In the genomic region with DNA sequence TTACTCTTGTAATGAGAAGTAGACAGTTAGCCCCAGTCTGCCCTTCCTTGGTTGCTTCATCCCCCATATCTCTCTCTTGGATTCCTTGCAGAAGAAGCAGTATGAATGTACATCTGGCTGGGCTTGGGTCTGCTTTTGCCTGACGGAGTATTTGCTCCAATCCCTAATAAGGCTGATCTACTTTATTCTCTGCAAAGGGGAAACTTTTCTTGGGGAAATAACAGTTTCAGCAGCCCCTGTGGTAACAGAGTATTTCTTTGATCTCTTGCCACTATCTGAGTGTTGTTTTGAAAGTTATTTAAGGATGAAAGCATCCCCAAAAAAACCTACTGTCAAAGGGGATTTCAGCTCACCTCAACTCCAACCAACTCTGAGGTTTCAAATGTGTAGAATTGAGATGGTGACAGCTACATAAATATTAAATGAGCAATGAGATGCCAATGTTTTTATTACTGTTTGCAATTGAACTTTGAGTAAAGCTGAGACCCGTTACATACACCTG, we compare ENCODE assay signal across 20 cellular contexts.
DNase-seq lines count a peak whose midpoint lies in the region; ATAC-seq, FAIRE-seq and TF ChIP-seq lines count a peak whose summit lies in the region.
"Had no signal": no experiment of that assay in that cellular context is flagged by ENCODE, and none has a peak within 500 bp of the region (broad histone marks: within the 10 kb centered on the region; RNA-seq: fewer than 3 reads in every experiment).

No MANE protein-coding gene starts in this region.

- no peaks in the 10 kb centered on the region for H3K36me3 Mint-ChIP-seq in activated CD8-positive, alpha-beta T cell treated with anti-CD3 and anti-CD28 coated beads for 36 hours (ENCODE audit: low read depth)
- no peaks in the 10 kb centered on the region for H3K36me3 Mint-ChIP-seq in activated CD8-positive, alpha-beta T cell treated with anti-CD3 and anti-CD28 coated beads, Interleukin-2, amount 10 ng/mL, durations not matched to agents 7 days and 5 days (ENCODE audit: low read depth)
- H3K36me3 Mint-ChIP-seq in stimulated activated naive B cell treated with anti-CD40 and anti-IgM and Interleukin-4, amounts not matched to agents 10 μg/mL and 1 μg/mL and 100 μg/mL, for 72 hours: no peaks in the 10 kb centered on the region

- H3K9me3 ChIP-seq in mucosa of descending colon: no peaks in the 10 kb centered on the region

- intact Hi-C loops in activated CD8-positive, alpha-beta T cell treated with anti-CD3 and anti-CD28 coated beads for 36 hours (cut with micrococcal nuclease): no loop called here
- intact Hi-C loops in mucosa of descending colon (cut with DNase I, micrococcal nuclease): no loop called here

- peaks cover 17% of the 10 kb centered on the region for H3K4me1 Mint-ChIP-seq in activated CD8-positive, alpha-beta T cell treated with anti-CD3 and anti-CD28 coated beads for 36 hours (ENCODE audit: low read depth)
- H3K4me1 Mint-ChIP-seq in activated CD8-positive, alpha-beta T cell treated with anti-CD3 and anti-CD28 coated beads, Interleukin-2, amount 10 ng/mL, durations not matched to agents 7 days and 5 days (ENCODE audit: low read depth): peaks cover 8% of the 10 kb centered on the region
- no peaks in the 10 kb centered on the region for H3K4me1 Mint-ChIP-seq in stimulated activated naive B cell treated with anti-CD40 and anti-IgM and Interleukin-4, amounts not matched to agents 10 μg/mL and 1 μg/mL and 100 μg/mL, for 72 hours

- H3K27me3 Mint-ChIP-seq in activated CD8-positive, alpha-beta T cell treated with anti-CD3 and anti-CD28 coated beads for 36 hours: peaks cover 9% of the 10 kb centered on the region
- no peaks in the 10 kb centered on the region for H3K27me3 Mint-ChIP-seq in activated CD8-positive, alpha-beta T cell treated with anti-CD3 and anti-CD28 coated beads, Interleukin-2, amount 10 ng/mL, durations not matched to agents 7 days and 5 days (ENCODE audit: low read depth)
- no peaks in the 10 kb centered on the region for H3K27me3 Mint-ChIP-seq in stimulated activated naive B cell treated with anti-CD40 and anti-IgM and Interleukin-4, amounts not matched to agents 10 μg/mL and 1 μg/mL and 100 μg/mL, for 72 hours

- H3K27ac Mint-ChIP-seq in activated CD8-positive, alpha-beta T cell treated with anti-CD3 and anti-CD28 coated beads for 36 hours: no peak overlapping the region
- H3K27ac Mint-ChIP-seq in activated CD8-positive, alpha-beta T cell treated with anti-CD3 and anti-CD28 coated beads, Interleukin-2, amount 10 ng/mL, durations not matched to agents 7 days and 5 days: no peak overlapping the region
- H3K27ac Mint-ChIP-seq in stimulated activated naive B cell treated with anti-CD40 and anti-IgM and Interleukin-4, amounts not matched to agents 10 μg/mL and 1 μg/mL and 100 μg/mL, for 72 hours: no peak overlapping the region

- peak; percentile 71 for ATAC-seq in activated CD8-positive, alpha-beta T cell treated with anti-CD3 and anti-CD28 coated beads for 36 hours
- ATAC-seq in activated CD8-positive, alpha-beta T cell treated with anti-CD3 and anti-CD28 coated beads, Interleukin-2, amount 10 ng/mL, durations not matched to agents 7 days and 5 days: no peak
- ATAC-seq in stimulated activated naive B cell treated with anti-CD40 and anti-IgM and Interleukin-4, amounts not matched to agents 10 μg/mL and 1 μg/mL and 100 μg/mL, for 72 hours (replicated peaks): peak; percentile 27 to 39
- ATAC-seq in mucosa of descending colon (no peak), GM18909 (IDR thresholded peaks at IDR 0.05; ENCODE audit: poor library complexity, unreplicated experiment) (no peak)

- H3K4me3 Mint-ChIP-seq in activated CD8-positive, alpha-beta T cell treated with anti-CD3 and anti-CD28 coated beads for 36 hours: no peak overlapping the region
- no peak overlapping the region for H3K4me3 Mint-ChIP-seq in activated CD8-positive, alpha-beta T cell treated with anti-CD3 and anti-CD28 coated beads, Interleukin-2, amount 10 ng/mL, durations not matched to agents 7 days and 5 days
- H3K4me3 Mint-ChIP-seq in stimulated activated naive B cell treated with anti-CD40 and anti-IgM and Interleukin-4, amounts not matched to agents 10 μg/mL and 1 μg/mL and 100 μg/mL, for 72 hours: no peak overlapping the region

- POLR2A ChIA-PET in activated CD8-positive, alpha-beta T cell treated with anti-CD3 and anti-CD28 coated beads for 36 hours (lab: Charles Lee): no interaction called here
- POLR2A ChIA-PET in activated CD8-positive, alpha-beta T cell treated with anti-CD3 and anti-CD28 coated beads, Interleukin-2, amount 10 ng/mL, durations not matched to agents 7 days and 5 days (lab: Charles Lee): no interaction called here

- no peaks in the 10 kb centered on the region for H3K9me3 Mint-ChIP-seq in activated CD8-positive, alpha-beta T cell treated with anti-CD3 and anti-CD28 coated beads for 36 hours
- no peaks in the 10 kb centered on the region for H3K9me3 Mint-ChIP-seq in activated CD8-positive, alpha-beta T cell treated with anti-CD3 and anti-CD28 coated beads, Interleukin-2, amount 10 ng/mL, durations not matched to agents 7 days and 5 days (ENCODE audit: insufficient read depth)
- no peaks in the 10 kb centered on the region for H3K9me3 Mint-ChIP-seq in stimulated activated naive B cell treated with anti-CD40 and anti-IgM and Interleukin-4, amounts not matched to agents 10 μg/mL and 1 μg/mL and 100 μg/mL, for 72 hours

- TF ChIP-seq CTCF in activated CD8-positive, alpha-beta T cell treated with anti-CD3 and anti-CD28 coated beads for 36 hours (IDR thresholded peaks at IDR 0.05): no peak
- no peak for TF ChIP-seq CTCF in GM12865 (IDR thresholded peaks at IDR 0.05; ENCODE audit: insufficient read depth, low read depth, low read length, missing control alignments)
- TF ChIP-seq CTCF in mucosa of descending colon (IDR thresholded peaks at IDR 0.05): no peak

- peak; percentile 12 for DNase-seq in activated CD8-positive, alpha-beta T cell treated with anti-CD3 and anti-CD28 coated beads for 36 hours
- DNase-seq in activated CD8-positive, alpha-beta T cell treated with anti-CD3 and anti-CD28 coated beads, Interleukin-2, amount 10 ng/mL, durations not matched to agents 7 days and 5 days: no peak
- DNase-seq in GM12865 (ENCODE audit: low read depth): peak; percentile 61
- DNase-seq in HTR-8/SVneo (ENCODE audit: insufficient read length, low spot score): no peak
- no peak for DNase-seq in stimulated activated naive B cell treated with anti-CD40 and anti-IgM and Interleukin-4, amounts not matched to agents 10 μg/mL and 1 μg/mL and 100 μg/mL, for 72 hours
- no peak for DNase-seq in mucosa of descending colon
- DNase-seq in DMS53 (lab: John Stamatoyannopoulos, UW): no peak
- DNase-seq: 8988T, C1 segment of cervical spinal cord, DMS 273 treated with DMSO at 0.1 percent for 48 hours, Kasumi-1, NCI-H1930, NCI-H2171, NCI-H446 treated with DMSO at 0.1 percent for 48 hours, NCI-H748 treated with DMSO at 0.1 percent for 48 hours, PC-9 had no signal

- H3K4me3 ChIP-seq in GM12865 (ENCODE audit: low read depth, low read length) (no peak overlapping the region), mucosa of descending colon (no peak overlapping the region)
- H3K4me3 ChIP-seq: PC-9, SK-N-MC had no signal

- FAIRE-seq in HTR-8/SVneo (lab: Jason Lieb, UNC): peak; percentile 66
- FAIRE-seq: GM12891, H54 had no signal

- CTCF ChIA-PET in activated CD8-positive, alpha-beta T cell treated with anti-CD3 and anti-CD28 coated beads for 36 hours (lab: Charles Lee): no interaction called here
- CTCF ChIA-PET in activated CD8-positive, alpha-beta T cell treated with anti-CD3 and anti-CD28 coated beads, Interleukin-2, amount 10 ng/mL, durations not matched to agents 7 days and 5 days (lab: Charles Lee): no interaction called here

- no peaks in the 10 kb centered on the region for H3K4me1 ChIP-seq in mucosa of descending colon (ENCODE audit: low read depth)

- no peaks in the 10 kb centered on the region for H3K36me3 ChIP-seq in mucosa of descending colon (ENCODE audit: low read depth)

Comparison
In these comparisons a context has a peak if more than half of its experiments do, and no peak if none do; other contexts are left out.
1. ATAC-seq: peak in activated CD8-positive, alpha-beta T cell treated with anti-CD3 and anti-CD28 coated beads for 36 hours (single experiment) and stimulated activated naive B cell treated with anti-CD40 and anti-IgM and Interleukin-4, amounts not matched to agents 10 μg/mL and 1 μg/mL and 100 μg/mL, for 72 hours (2 of 2); none in activated CD8-positive, alpha-beta T cell treated with anti-CD3 and anti-CD28 coated beads, Interleukin-2, amount 10 ng/mL, durations not matched to agents 7 days and 5 days (single experiment), mucosa of descending colon (single experiment) and GM18909 (single experiment).
2. DNase-seq: peak in activated CD8-positive, alpha-beta T cell treated with anti-CD3 and anti-CD28 coated beads for 36 hours (single experiment) and GM12865 (single experiment); none in activated CD8-positive, alpha-beta T cell treated with anti-CD3 and anti-CD28 coated beads, Interleukin-2, amount 10 ng/mL, durations not matched to agents 7 days and 5 days (single experiment), HTR-8/SVneo (single experiment), stimulated activated naive B cell treated with anti-CD40 and anti-IgM and Interleukin-4, amounts not matched to agents 10 μg/mL and 1 μg/mL and 100 μg/mL, for 72 hours (single experiment), mucosa of descending colon (0 of 3) and DMS53 (single experiment).